ENCODE assay signal across 27 cellular contexts in genomic region chr1:12414444-12415238, GRCh38.
DNase-seq lines count a peak whose midpoint lies in the region; ATAC-seq, FAIRE-seq and TF ChIP-seq lines count a peak whose summit lies in the region.
"Had no signal": no experiment of that assay in that cellular context is flagged by ENCODE, and none has a peak within 500 bp of the region (broad histone marks: within the 10 kb centered on the region; RNA-seq: fewer than 3 reads in every experiment).

No MANE protein-coding gene starts in this region.

- no peaks in the 10 kb centered on the region for H3K9me1 ChIP-seq in K562 (ENCODE audit: control insufficient read depth, insufficient read depth, low read length)

- intact Hi-C loops in K562 (cut with micrococcal nuclease), result no loop called here

- peaks cover 52% of the 10 kb centered on the region for H3K36me3 Mint-ChIP-seq in activated T-cell treated with anti-CD3 and anti-CD28 coated beads, Interleukin-2, amount 50 U/mL, for 4 hours (ENCODE audit: insufficient read depth)
- peaks cover 45% of the 10 kb centered on the region for H3K36me3 Mint-ChIP-seq in HFFc6 (ENCODE audit: low read depth)

- H3K4me1 ChIP-seq in K562 (replicated peaks in 1 of 2; ENCODE audit: control insufficient read depth in 2 of 2, insufficient read depth in 2 of 2, low read length in 2 of 2), result no peaks in the 10 kb centered on the region; a peak in 2 of 5 replicates
- H3K4me1 ChIP-seq: foreskin keratinocyte, HAP-1 had no signal

- no peaks in the 10 kb centered on the region for H3K79me2 ChIP-seq in K562 (ENCODE audit: control insufficient read depth, insufficient read depth, low read length)

- ATAC-seq in activated T-cell treated with anti-CD3 and anti-CD28 coated beads, Interleukin-2, amount 50 U/mL, for 4 hours, result peak; percentile 70 to 76
- no peak for ATAC-seq in K562
- ATAC-seq in stimulated activated naive CD8-positive, alpha-beta T cell treated with anti-CD3 and anti-CD28 coated beads, Interleukin-15, Interleukin-2, amounts not matched to agents 100 U/mL and 50 U/mL, for 24 hours, result peak; percentile 75
- ATAC-seq in HG02588 (IDR thresholded peaks at IDR 0.05; ENCODE audit: unreplicated experiment), result no peak
- ATAC-seq: body of pancreas had no signal

- in situ Hi-C loops in K562 (cut with MboI), result no loop called here

- no peak overlapping the region for H3K4me3 Mint-ChIP-seq in activated T-cell treated with anti-CD3 and anti-CD28 coated beads, Interleukin-2, amount 50 U/mL, for 4 hours
- H3K4me3 Mint-ChIP-seq in HFFc6, result no peak overlapping the region
- H3K4me3 Mint-ChIP-seq: activated CD4-positive, alpha-beta T cell treated with anti-CD3 and anti-CD28 coated beads, Interleukin-2, amount 10 ng/mL, durations not matched to agents 7 days and 5 days had no signal

- no peak overlapping the region for H3K9ac ChIP-seq in K562 (ENCODE audit: insufficient read depth in 1 of 2, low read depth in 2 of 2, low read length in 2 of 2)
- H3K9ac ChIP-seq: BLaER1 had no signal

- TF ChIP-seq CTCF in HFFc6 (IDR thresholded peaks at IDR 0.05), result no peak
- TF ChIP-seq CTCF in K562 (IDR thresholded peaks at IDR 0.05 in 2 of 3, conservative IDR thresholded peaks at IDR 0.05 in 1 of 3; ENCODE audit: insufficient read depth in 2 of 3, low read depth in 1 of 3, low read length in 3 of 3), result no peak

- CTCF ChIA-PET in K562 (lab: Yijun Ruan, JAX; ENCODE audit: low intra/inter-chr PET ratio), result no interaction called here

- no peaks in the 10 kb centered on the region for H3K27me3 ChIP-seq in K562 (ENCODE audit: control insufficient read depth in 2 of 2, insufficient read depth in 2 of 2, low read length in 2 of 2)
- H3K27me3 ChIP-seq: BLaER1, body of pancreas, foreskin keratinocyte, SJSA1 had no signal

- H3K4me3 ChIP-seq in K562, result no peak overlapping the region
- H3K4me3 ChIP-seq: BLaER1, body of pancreas, HAP-1, SJSA1 had no signal

- H3K9me3 Mint-ChIP-seq in activated T-cell treated with anti-CD3 and anti-CD28 coated beads, Interleukin-2, amount 50 U/mL, for 4 hours, result peaks cover 8% of the 10 kb centered on the region
- H3K9me3 Mint-ChIP-seq in HFFc6, result peaks cover 5% of the 10 kb centered on the region; the same call in 1 of the 2 replicates

- no TSS peak for BruUV-seq in K562 (replicated peaks; lab: Mats Ljungman, UMichigan)

- no peak overlapping the region for H2AFZ ChIP-seq in K562 (ENCODE audit: low read depth, low read length)

- WGBS in K562 (ENCODE audit: insufficient coverage, low coverage, missing lambda C conversion rate), result 72% methylated on average over 5 of the region's 5 CpGs

- peaks cover 22% of the 10 kb centered on the region for H3K4me1 Mint-ChIP-seq in activated T-cell treated with anti-CD3 and anti-CD28 coated beads, Interleukin-2, amount 50 U/mL, for 4 hours (ENCODE audit: low read depth)
- peaks cover 14% of the 10 kb centered on the region for H3K4me1 Mint-ChIP-seq in HFFc6 (ENCODE audit: low read depth)

- H3K9me3 ChIP-seq in K562 (replicated peaks; ENCODE audit: control insufficient read depth, insufficient read depth, low read depth, low read length), result peaks cover 13% of the 10 kb centered on the region
- H3K9me3 ChIP-seq: body of pancreas, HAP-1, SJSA1 had no signal

- peak overlapping the region; percentile 74; the same call in 1 of the 2 replicates for H3K27ac Mint-ChIP-seq in HFFc6
- H3K27ac Mint-ChIP-seq: activated CD4-positive, alpha-beta T cell treated with anti-CD3 and anti-CD28 coated beads, Interleukin-2, amount 10 ng/mL, durations not matched to agents 7 days and 5 days had no signal

- DNase-seq in activated T-cell treated with anti-CD3 and anti-CD28 coated beads, Interleukin-2, amount 50 U/mL, for 4 hours, result no peak
- DNase-seq in activated T-cell treated with anti-CD3 and anti-CD28 coated beads for 4 hours (no peak), HFFc6 (no peak), K562 (ENCODE audit: extremely low read depth in 1 of 4, low spot score in 3 of 4) (no peak), inferior parietal cortex (ENCODE audit: extremely low spot score) (no peak)
- DNase-seq in stimulated activated naive CD8-positive, alpha-beta T cell treated with anti-CD3 and anti-CD28 coated beads, Interleukin-15, Interleukin-2, amounts not matched to agents 100 U/mL and 50 U/mL, for 24 hours, result no peak
- DNase-seq: activated CD4-positive, alpha-beta T cell treated with anti-CD3 and anti-CD28 coated beads, Interleukin-2, amount 10 ng/mL, durations not matched to agents 7 days and 5 days; body of pancreas; effector CD4-positive, alpha-beta T cell; erythroblast; foreskin keratinocyte; Kasumi-1; left colon; mesendoderm; NCI-H1694; NCI-H2171; NCI-H524 treated with DMSO at 0.1 percent for 48 hours; small intestine; stimulated activated CD4-positive, alpha-beta T cell treated with anti-CD3 and anti-CD28 coated beads, Interleukin-1b, Interleukin-23, amount 100 ng/mL, for 48 hours; T-helper 1 cell had no signal

- H3K4me2 ChIP-seq in K562 (ENCODE audit: insufficient read depth, low read length), result no peak overlapping the region
- H3K4me2 ChIP-seq: BLaER1 had no signal

- TF ChIP-seq EP300 in K562 (IDR thresholded peaks at IDR 0.05; ENCODE audit: low read length), result no peak

- no peak for TF ChIP-seq POLR2A in K562 (conservative IDR thresholded peaks at IDR 0.05)

- H3K27ac ChIP-seq in K562 (ENCODE audit: extremely low read depth, low read depth, low read length), result no peak overlapping the region
- H3K27ac ChIP-seq: BLaER1, body of pancreas, foreskin keratinocyte, SJSA1 had no signal

- H3K27me3 Mint-ChIP-seq in activated T-cell treated with anti-CD3 and anti-CD28 coated beads, Interleukin-2, amount 50 U/mL, for 4 hours (ENCODE audit: low read depth), result no peaks in the 10 kb centered on the region
- H3K27me3 Mint-ChIP-seq in HFFc6 (ENCODE audit: insufficient read depth), result no peaks in the 10 kb centered on the region
- H3K27me3 Mint-ChIP-seq: activated CD4-positive, alpha-beta T cell treated with anti-CD3 and anti-CD28 coated beads, Interleukin-2, amount 10 ng/mL, durations not matched to agents 7 days and 5 days had no signal

- POLR2A ChIA-PET in K562 (lab: Yijun Ruan, JAX), result interaction anchor here (0.6 to 1.6 kb wide), 6 partner anchors 11 to 261 kb away, joined by 3 to 6 read pairs (median 3); no protein-coding TSS in a partner anchor

- no peaks in the 10 kb centered on the region for H4K20me1 ChIP-seq in K562 (replicated peaks; ENCODE audit: control insufficient read depth, insufficient read depth, low read length)
- H4K20me1 ChIP-seq: BLaER1 had no signal

- no peak for FAIRE-seq in K562 (lab: Jason Lieb, UNC)
- FAIRE-seq: D721Med, GM12892, RCC 7860, small intestine had no signal

- TF ChIP-seq RAD21 in K562 (CRISPR knock-in tag; conservative IDR thresholded peaks at IDR 0.05 in 1 of 2, IDR thresholded peaks at IDR 0.05 in 1 of 2), result no peak

- peaks cover 68% of the 10 kb centered on the region for H3K36me3 ChIP-seq in K562 (ENCODE audit: control insufficient read depth, insufficient read depth, low read length)

TF ChIP-seq in K562, 482 proteins besides CTCF, POLR2A, EP300 and RAD21:
- no peak for TF ChIP-seq HIVEP1 (CRISPR knock-in tag; IDR thresholded peaks at IDR 0.05)
- no peak for TF ChIP-seq PRDM10 (IDR thresholded peaks at IDR 0.05; ENCODE audit: partially characterized antibody)
- TF ChIP-seq ILF3 (IDR thresholded peaks at IDR 0.05; ENCODE audit: borderline replicate concordance), result 0 out of 2 replicates have a peak, but pooled peaks have one; percentile 16

Comparison
In these comparisons a context has a peak if more than half of its experiments do, and no peak if none do; other contexts are left out.
1. ATAC-seq: peak in activated T-cell treated with anti-CD3 and anti-CD28 coated beads, Interleukin-2, amount 50 U/mL, for 4 hours (2 of 2) and stimulated activated naive CD8-positive, alpha-beta T cell treated with anti-CD3 and anti-CD28 coated beads, Interleukin-15, Interleukin-2, amounts not matched to agents 100 U/mL and 50 U/mL, for 24 hours (single experiment); none in K562 (single experiment) and HG02588 (single experiment).